ENCODE assay signal across 21 cellular contexts in the genomic region with DNA sequence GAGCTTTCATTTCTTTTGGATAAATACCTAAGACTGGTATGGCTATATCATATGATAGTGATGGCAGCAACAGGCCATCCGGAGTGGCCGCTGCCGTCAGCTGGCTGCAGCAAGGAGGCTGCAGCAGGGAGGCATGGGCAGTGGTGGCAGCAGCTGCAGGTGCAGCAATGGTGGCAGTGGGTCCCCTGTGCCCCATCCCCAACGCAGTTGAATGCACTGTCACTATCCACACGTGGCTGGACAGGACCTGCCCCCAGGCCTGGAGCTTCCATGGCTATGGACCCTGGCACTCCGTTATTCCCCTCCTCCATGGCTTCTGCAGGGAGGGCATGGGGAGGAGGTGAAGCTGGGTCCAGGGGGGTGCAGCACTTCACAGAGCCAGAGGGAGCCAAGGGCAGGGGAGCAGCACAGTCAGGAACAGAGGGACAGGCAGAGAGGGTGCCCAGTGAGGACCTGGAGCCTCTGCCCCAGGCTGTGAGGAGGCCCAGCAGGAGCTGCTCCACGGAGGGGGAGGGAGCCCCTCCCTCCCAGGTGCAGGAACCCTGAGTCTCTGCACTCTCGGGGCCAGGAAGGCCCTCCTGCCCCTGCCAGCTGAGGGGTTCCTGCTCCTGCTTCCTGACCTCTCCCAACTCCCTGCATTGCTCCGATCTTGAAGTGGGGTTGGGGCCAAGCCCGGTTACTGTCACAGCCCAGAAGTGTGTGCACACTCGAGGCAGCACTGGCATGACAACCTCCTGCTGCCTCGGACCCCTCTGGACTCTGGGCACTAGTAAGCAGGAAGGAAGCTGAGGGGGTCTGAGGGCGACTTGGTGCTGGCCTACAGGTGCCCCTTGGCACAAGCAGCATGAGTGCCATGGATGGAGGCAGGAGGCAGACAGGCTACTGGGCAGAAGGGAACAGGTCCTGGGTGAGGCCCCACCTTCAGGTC.
DNase-seq lines count a peak whose midpoint lies in the region; ATAC-seq, FAIRE-seq and TF ChIP-seq lines count a peak whose summit lies in the region.
"Had no signal": no experiment of that assay in that cellular context is flagged by ENCODE, and none has a peak within 500 bp of the region (broad histone marks: within the 10 kb centered on the region; RNA-seq: fewer than 3 reads in every experiment).

No MANE protein-coding gene starts in this region.

- no peak overlapping the region for H3K23ac ChIP-seq in H1 (ENCODE audit: insufficient read length)

- 0 out of 2 replicates have a peak overlapping the region, but pooled peaks have one; percentile 14 for H2BK15ac ChIP-seq in H1 (ENCODE audit: low read length)

- no peak for TF ChIP-seq EP300 in H1 (IDR thresholded peaks at IDR 0.05; ENCODE audit: borderline replicate concordance in 1 of 2, low read depth in 2 of 2, low read length in 2 of 2)

- no peaks in the 10 kb centered on the region for H3K36me3 ChIP-seq in H1 (ENCODE audit: control insufficient read depth in 2 of 4, insufficient read depth in 4 of 4, low read length in 3 of 4)
- no peaks in the 10 kb centered on the region for H3K36me3 ChIP-seq in lower lobe of right lung
- H3K36me3 ChIP-seq in spleen, result no peaks in the 10 kb centered on the region
- H3K36me3 ChIP-seq: BLaER1, SJSA1 had no signal

- POLR2A ChIA-PET in H1 (lab: Charles Lee; ENCODE audit: partially characterized antibody), result no interaction called here

- no peak overlapping the region for H2AK5ac ChIP-seq in H1 (ENCODE audit: low read depth, low read length)

- TF ChIP-seq CTCF in H1 (IDR thresholded peaks at IDR 0.05; ENCODE audit: control extremely low read depth in 1 of 3, insufficient read depth in 1 of 3, low read depth in 1 of 3, low read length in 3 of 3), result no peak
- TF ChIP-seq CTCF in lower lobe of right lung (IDR thresholded peaks at IDR 0.05), result no peak
- no peak for TF ChIP-seq CTCF in spleen (IDR thresholded peaks at IDR 0.05 in 8 of 11, conservative IDR thresholded peaks at IDR 0.05 in 3 of 11)

- H3K14ac ChIP-seq in H1 (ENCODE audit: insufficient read length), result no peak overlapping the region

- peak overlapping the region; percentile 37; the same call in 1 of the 2 replicates for H2AFZ ChIP-seq in H1 (ENCODE audit: low read length)
- H2AFZ ChIP-seq: GM23338 had no signal

- no peak overlapping the region for H3K4me3 Mint-ChIP-seq in activated T-helper 1 cell treated with anti-CD3 and anti-CD28 coated beads, Interleukin-12 subunit alpha, Interleukin-12 subunit beta, Interleukin-2, Interleukin-4 antibody, amounts not matched to agents 30 ng/mL and 10 ng/mL and 1 ng/mL, durations not matched to agents 14 hours and 24 hours and 36 hours
- H3K4me3 Mint-ChIP-seq: CD4-positive, alpha-beta memory T cell; GM23338 had no signal

- no peaks in the 10 kb centered on the region for H3K23me2 ChIP-seq in H1 (ENCODE audit: low read depth, low read length)

- H3K4me3 ChIP-seq in H1 (ENCODE audit: extremely low read depth in 1 of 4, insufficient read depth in 2 of 4, low read depth in 3 of 4, low read length in 4 of 4) (no peak overlapping the region), lower lobe of right lung (no peak overlapping the region), spleen (no peak overlapping the region)
- H3K4me3 ChIP-seq: BLaER1, GM23338, SJSA1 had no signal

- CTCF ChIA-PET in H1 (lab: Charles Lee; ENCODE audit: partially characterized antibody), result interaction anchor here (0.9 to 2.2 kb wide), 15 partner anchors 8 to 466 kb away, joined by 3 to 9 read pairs (median 4); no protein-coding TSS in a partner anchor

- no peak for FAIRE-seq in H1 (lab: Jason Lieb, UNC)
- FAIRE-seq: G401.6, GM12892, GM18507, RCC 7860 had no signal

- no peak overlapping the region for H2BK20ac ChIP-seq in H1 (ENCODE audit: low read length)

- H3K18ac ChIP-seq in H1 (ENCODE audit: extremely low read depth, low read length), result no peak overlapping the region

- no peak overlapping the region for H2BK120ac ChIP-seq in H1 (replicated peaks; ENCODE audit: low read depth, low read length)

- H4K8ac ChIP-seq in H1 (ENCODE audit: extremely low read depth, insufficient read depth, low read length), result no peak overlapping the region; the same call in 1 of the 2 replicates

- H4K20me1 ChIP-seq in H1 (replicated peaks in 1 of 2; ENCODE audit: control insufficient read depth in 1 of 2, insufficient read depth in 2 of 2, low read length in 2 of 2), result no peaks in the 10 kb centered on the region
- H4K20me1 ChIP-seq: BLaER1 had no signal

- peak; percentile 11 to 38 for ATAC-seq in lower lobe of right lung
- ATAC-seq: GM23338 had no signal

- no peaks in the 10 kb centered on the region for H3K79me2 ChIP-seq in H1 (ENCODE audit: control insufficient read depth in 1 of 2, insufficient read depth in 2 of 2, low read length in 2 of 2)

- H4K91ac ChIP-seq in H1 (replicated peaks; ENCODE audit: insufficient read length, low read length), result no peak overlapping the region

- no peaks in the 10 kb centered on the region for H3K27me3 ChIP-seq in H1 (replicated peaks in 1 of 4; ENCODE audit: control insufficient read depth in 3 of 4, extremely low read depth in 1 of 4, insufficient read depth in 3 of 4, low read length in 3 of 4)
- no peaks in the 10 kb centered on the region for H3K27me3 ChIP-seq in lower lobe of right lung (ENCODE audit: low read depth)
- H3K27me3 ChIP-seq in spleen (replicated peaks in 1 of 7), result no peaks in the 10 kb centered on the region
- H3K27me3 ChIP-seq: BLaER1, SJSA1 had no signal

- H3K9me3 ChIP-seq in H1 (ENCODE audit: insufficient read depth in 2 of 2, low read depth in 1 of 2, low read length in 1 of 2) (0 out of 4 replicates have a peak, but pooled peaks cover 0 to 3% of the 10 kb centered on the region in 2 experiments), lower lobe of right lung (peaks cover 7% of the 10 kb centered on the region), spleen (peaks cover 0 to 45% (median 28%) of the 10 kb centered on the region in 8 donors)
- H3K9me3 ChIP-seq: SJSA1 had no signal

- no peaks in the 10 kb centered on the region for H3K36me3 Mint-ChIP-seq in activated T-helper 1 cell treated with anti-CD3 and anti-CD28 coated beads, Interleukin-12 subunit alpha, Interleukin-12 subunit beta, Interleukin-2, Interleukin-4 antibody, amounts not matched to agents 30 ng/mL and 10 ng/mL and 1 ng/mL, durations not matched to agents 14 hours and 24 hours and 36 hours (ENCODE audit: low read depth)
- H3K36me3 Mint-ChIP-seq: CD4-positive, alpha-beta memory T cell had no signal

- H3K56ac ChIP-seq in H1 (replicated peaks; ENCODE audit: insufficient read length, low read depth, low read length), result no peak overlapping the region

- DNase-seq in H1 (ENCODE audit: low read depth in 1 of 2, low spot score in 2 of 2) (no peak), lower lobe of right lung (no peak), spleen (peak; percentile 61), A172 (ENCODE audit: low spot score) (no peak), kidney glomerular epithelial cell (lab: John Stamatoyannopoulos, UW) (no peak), SHP77 treated with DMSO at 0.1 percent for 48 hours (lab: John Stamatoyannopoulos, UW) (no peak)
- DNase-seq in activated T-helper 1 cell treated with anti-CD3 and anti-CD28 coated beads, Interleukin-12 subunit alpha, Interleukin-12 subunit beta, Interleukin-2, Interleukin-4 antibody, amounts not matched to agents 30 ng/mL and 10 ng/mL and 1 ng/mL, durations not matched to agents 14 hours and 24 hours and 36 hours (ENCODE audit: low spot score), result no peak
- DNase-seq: ACHN; CD4-positive, alpha-beta memory T cell; Kasumi-1; NCI-H1694 treated with DMSO at 0.1 percent for 48 hours; NCI-H446 treated with DMSO at 0.1 percent for 48 hours; NCI-H526 treated with DMSO at 0.1 percent for 48 hours; OCI-M1 had no signal

- no peaks in the 10 kb centered on the region for H3K79me1 ChIP-seq in H1 (ENCODE audit: low read depth, low read length)

- H4K5ac ChIP-seq in H1 (ENCODE audit: insufficient read length, low read depth, low read length), result no peak overlapping the region

- no peak for TF ChIP-seq RAD21 in H1 (IDR thresholded peaks at IDR 0.05 in 1 of 2, conservative IDR thresholded peaks at IDR 0.05 in 1 of 2; ENCODE audit: low read depth in 2 of 2, low read length in 2 of 2)

- no peaks in the 10 kb centered on the region; a peak in 1 of 7 replicates for H3K4me1 ChIP-seq in H1 (replicated peaks in 1 of 4; ENCODE audit: control insufficient read depth in 3 of 4, insufficient read depth in 4 of 4, low read length in 3 of 4)
- no peaks in the 10 kb centered on the region for H3K4me1 ChIP-seq in lower lobe of right lung
- H3K4me1 ChIP-seq in spleen, result no peaks in the 10 kb centered on the region
- H3K4me1 ChIP-seq: BLaER1, SJSA1 had no signal

- peaks cover 7% of the 10 kb centered on the region for H3K9me3 Mint-ChIP-seq in activated T-helper 1 cell treated with anti-CD3 and anti-CD28 coated beads, Interleukin-12 subunit alpha, Interleukin-12 subunit beta, Interleukin-2, Interleukin-4 antibody, amounts not matched to agents 30 ng/mL and 10 ng/mL and 1 ng/mL, durations not matched to agents 14 hours and 24 hours and 36 hours

- intact Hi-C loops in lower lobe of right lung (cut with DNase I) (no loop called here), spleen (cut with DNase I; ENCODE audit: low total_unique reads) (no loop called here)
- intact Hi-C loops in activated T-helper 1 cell treated with anti-CD3 and anti-CD28 coated beads, Interleukin-12 subunit alpha, Interleukin-12 subunit beta, Interleukin-2, Interleukin-4 antibody, amounts not matched to agents 30 ng/mL and 10 ng/mL and 1 ng/mL, durations not matched to agents 14 hours and 24 hours and 36 hours (cut with micrococcal nuclease), result no loop called here

- WGBS in H1 (ENCODE audit: extremely low coverage in 1 of 2, insufficient coverage in 1 of 2, insufficient read length in 1 of 2, insufficient replicate concordance in 2 of 2, low coverage in 1 of 2, low lambda C conversion rate in 2 of 2, missing lambda C conversion rate in 1 of 2), 2 experiments, result 92% methylated on average over 11 of the region's 13 CpGs; no CpG with 5 or more reads in 1 of the 2 experiments
- 73 to 84% (median 78%) methylated on average over 7 to 13 of the region's 13 CpGs for WGBS in spleen, 5 donors

- H3K27me3 Mint-ChIP-seq in activated T-helper 1 cell treated with anti-CD3 and anti-CD28 coated beads, Interleukin-12 subunit alpha, Interleukin-12 subunit beta, Interleukin-2, Interleukin-4 antibody, amounts not matched to agents 30 ng/mL and 10 ng/mL and 1 ng/mL, durations not matched to agents 14 hours and 24 hours and 36 hours (ENCODE audit: insufficient read depth), result no peaks in the 10 kb centered on the region
- H3K27me3 Mint-ChIP-seq: CD4-positive, alpha-beta memory T cell had no signal

- H3K4me1 Mint-ChIP-seq in activated T-helper 1 cell treated with anti-CD3 and anti-CD28 coated beads, Interleukin-12 subunit alpha, Interleukin-12 subunit beta, Interleukin-2, Interleukin-4 antibody, amounts not matched to agents 30 ng/mL and 10 ng/mL and 1 ng/mL, durations not matched to agents 14 hours and 24 hours and 36 hours (ENCODE audit: low read depth), result no peaks in the 10 kb centered on the region
- H3K4me1 Mint-ChIP-seq: CD4-positive, alpha-beta memory T cell; GM23338 had no signal

- no peak overlapping the region for H2BK12ac ChIP-seq in H1 (ENCODE audit: low read depth, low read length)

- H3K27ac Mint-ChIP-seq in activated T-helper 1 cell treated with anti-CD3 and anti-CD28 coated beads, Interleukin-12 subunit alpha, Interleukin-12 subunit beta, Interleukin-2, Interleukin-4 antibody, amounts not matched to agents 30 ng/mL and 10 ng/mL and 1 ng/mL, durations not matched to agents 14 hours and 24 hours and 36 hours, result no peak overlapping the region
- H3K27ac Mint-ChIP-seq: CD4-positive, alpha-beta memory T cell; GM23338 had no signal

- no peak overlapping the region for H3K4me2 ChIP-seq in H1 (ENCODE audit: insufficient read depth in 1 of 2, low read depth in 2 of 2, low read length in 2 of 2)
- H3K4me2 ChIP-seq: BLaER1, GM23338 had no signal

- no peak overlapping the region for H2BK5ac ChIP-seq in H1 (ENCODE audit: low read depth, low read length)

- TF ChIP-seq POLR2A in H1 (IDR thresholded peaks at IDR 0.05; ENCODE audit: control extremely low read depth in 1 of 2, low read depth in 2 of 2, low read length in 2 of 2) (no peak), spleen (IDR thresholded peaks at IDR 0.05) (no peak)

- H3K27ac ChIP-seq in H1 (ENCODE audit: low read depth, low read length) (no peak overlapping the region), lower lobe of right lung (no peak overlapping the region), spleen (no peak overlapping the region)
- H3K27ac ChIP-seq: BLaER1, SJSA1 had no signal

- no peak overlapping the region for H3K4ac ChIP-seq in H1 (replicated peaks; ENCODE audit: insufficient read length, low read depth, low read length)

- H3K9ac ChIP-seq in H1 (replicated peaks in 1 of 4; ENCODE audit: extremely low read depth in 1 of 4, low read depth in 3 of 4, low read length in 3 of 4), result no peak overlapping the region
- H3K9ac ChIP-seq: BLaER1 had no signal
